17 cellular contexts compared by ENCODE assay signal in the genomic region with DNA sequence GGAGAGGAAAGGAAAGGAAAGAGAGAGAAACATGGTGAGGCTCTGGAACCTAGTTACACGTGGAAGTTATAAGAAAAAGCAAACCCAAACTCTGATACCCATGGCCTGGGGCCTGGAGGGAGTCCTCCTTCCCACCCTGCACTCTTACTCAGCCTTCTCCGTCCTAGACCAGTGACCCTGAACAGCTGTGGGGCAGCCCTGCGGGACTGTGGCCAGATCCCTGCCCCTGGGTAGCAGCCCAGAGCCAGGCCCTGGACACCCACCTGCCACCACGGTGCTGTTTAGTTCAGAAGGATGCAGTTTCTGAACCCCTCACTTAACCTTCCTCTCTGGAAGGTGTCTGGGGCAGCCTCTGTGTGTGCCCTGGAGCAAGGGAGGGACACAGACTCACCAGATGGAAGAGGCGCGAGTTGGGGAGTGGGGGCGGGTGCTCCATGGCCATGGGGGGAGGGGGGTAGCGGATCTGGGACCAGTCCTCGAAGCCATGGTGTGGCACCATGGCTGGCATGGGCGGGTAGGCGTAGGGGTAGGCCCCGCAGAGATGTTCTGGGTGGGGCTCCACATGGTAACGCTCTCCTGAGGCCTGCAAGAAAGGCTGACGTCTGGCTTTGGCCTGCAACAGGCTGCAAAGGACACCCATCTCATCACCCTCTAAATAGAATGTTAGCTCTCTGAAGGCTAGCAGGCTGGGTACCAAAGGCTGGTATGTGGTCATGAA.
"Had no signal": no experiment of that assay in that cellular context is flagged by ENCODE, and none has a peak within 500 bp of the region (broad histone marks: within the 10 kb centered on the region; RNA-seq: fewer than 3 reads in every experiment).

No MANE protein-coding gene starts in this region.

- DNase-seq: effector memory CD8-positive, alpha-beta T cell; esophagus squamous epithelium; foreskin fibroblast; head of caudate nucleus; left colon; mesendoderm; naive thymus-derived CD4-positive, alpha-beta T cell; stimulated activated CD4-positive, alpha-beta T cell treated with anti-CD3 and anti-CD28 coated beads, Interleukin-2, amount 100 ng/mL, for 48 hours; stomach; substantia nigra; trophoblast cell; uterus had no signal

- H3K36me3 ChIP-seq: uterus had no signal

- H3K27ac ChIP-seq: hepatocyte, right atrium auricular region, thoracic aorta, uterus had no signal

- H3K27me3 Mint-ChIP-seq: central memory CD8-positive, alpha-beta T cell; effector memory CD8-positive, alpha-beta T cell; naive thymus-derived CD4-positive, alpha-beta T cell had no signal

- H3K9me3 Mint-ChIP-seq: central memory CD8-positive, alpha-beta T cell; effector memory CD8-positive, alpha-beta T cell; naive thymus-derived CD4-positive, alpha-beta T cell had no signal

- H3K4me3 Mint-ChIP-seq: central memory CD8-positive, alpha-beta T cell; effector memory CD8-positive, alpha-beta T cell; naive thymus-derived CD4-positive, alpha-beta T cell had no signal

- ATAC-seq: effector memory CD8-positive, alpha-beta T cell; left colon; naive thymus-derived CD4-positive, alpha-beta T cell had no signal

- H3K9me3 ChIP-seq: esophagus squamous epithelium, right atrium auricular region, stomach, thoracic aorta, uterus had no signal

- H3K27me3 ChIP-seq: esophagus squamous epithelium, hepatocyte, right atrium auricular region, stomach, uterus had no signal

- H3K4me1 Mint-ChIP-seq: central memory CD8-positive, alpha-beta T cell had no signal

- H3K4me3 ChIP-seq: esophagus squamous epithelium, hepatocyte, right atrium auricular region, smooth muscle cell, stomach, thoracic aorta, uterus had no signal
